In genomic region chr18:12726774-12727550, GRCh38 we compare ENCODE assay signal across 1 cellular context.
TF ChIP-seq lines count a peak whose summit lies in the region.

No MANE protein-coding gene starts in this region.

TF ChIP-seq in IMR-90, 13 proteins besides CTCF, POLR2A, EP300 and RAD21 (continued from another document):
- TF ChIP-seq RFX5 (IDR thresholded peaks at IDR 0.05; ENCODE audit: low read depth, low read length): no peak
- TF ChIP-seq, protein P1, sequence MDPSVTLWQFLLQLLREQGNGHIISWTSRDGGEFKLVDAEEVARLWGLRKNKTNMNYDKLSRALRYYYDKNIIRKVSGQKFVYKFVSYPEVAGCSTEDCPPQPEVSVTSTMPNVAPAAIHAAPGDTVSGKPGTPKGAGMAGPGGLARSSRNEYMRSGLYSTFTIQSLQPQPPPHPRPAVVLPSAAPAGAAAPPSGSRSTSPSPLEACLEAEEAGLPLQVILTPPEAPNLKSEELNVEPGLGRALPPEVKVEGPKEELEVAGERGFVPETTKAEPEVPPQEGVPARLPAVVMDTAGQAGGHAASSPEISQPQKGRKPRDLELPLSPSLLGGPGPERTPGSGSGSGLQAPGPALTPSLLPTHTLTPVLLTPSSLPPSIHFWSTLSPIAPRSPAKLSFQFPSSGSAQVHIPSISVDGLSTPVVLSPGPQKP (IDR thresholded peaks at IDR 0.05; ENCODE audit: borderline replicate concordance, low read depth, low read length): no peak
- TF ChIP-seq CEBPB (IDR thresholded peaks at IDR 0.05; ENCODE audit: low read depth, low read length): peak; percentile 77; the same call in 1 of the 2 replicates
- TF ChIP-seq MXI1 (IDR thresholded peaks at IDR 0.05; ENCODE audit: borderline replicate concordance, low read depth, low read length): no peak
- no peak for TF ChIP-seq MAZ (IDR thresholded peaks at IDR 0.05; ENCODE audit: borderline replicate concordance, low read depth, low read length)
- TF ChIP-seq SMC3 (IDR thresholded peaks at IDR 0.05; ENCODE audit: low read depth, low read length): peak; percentile 96
- TF ChIP-seq NFE2L2 (IDR thresholded peaks at IDR 0.05; ENCODE audit: low read depth, low read length): no peak
TF ChIP-seq in IMR-90: peak in this region for 2.
